9 cellular contexts compared by ENCODE assay signal in the genomic region with DNA sequence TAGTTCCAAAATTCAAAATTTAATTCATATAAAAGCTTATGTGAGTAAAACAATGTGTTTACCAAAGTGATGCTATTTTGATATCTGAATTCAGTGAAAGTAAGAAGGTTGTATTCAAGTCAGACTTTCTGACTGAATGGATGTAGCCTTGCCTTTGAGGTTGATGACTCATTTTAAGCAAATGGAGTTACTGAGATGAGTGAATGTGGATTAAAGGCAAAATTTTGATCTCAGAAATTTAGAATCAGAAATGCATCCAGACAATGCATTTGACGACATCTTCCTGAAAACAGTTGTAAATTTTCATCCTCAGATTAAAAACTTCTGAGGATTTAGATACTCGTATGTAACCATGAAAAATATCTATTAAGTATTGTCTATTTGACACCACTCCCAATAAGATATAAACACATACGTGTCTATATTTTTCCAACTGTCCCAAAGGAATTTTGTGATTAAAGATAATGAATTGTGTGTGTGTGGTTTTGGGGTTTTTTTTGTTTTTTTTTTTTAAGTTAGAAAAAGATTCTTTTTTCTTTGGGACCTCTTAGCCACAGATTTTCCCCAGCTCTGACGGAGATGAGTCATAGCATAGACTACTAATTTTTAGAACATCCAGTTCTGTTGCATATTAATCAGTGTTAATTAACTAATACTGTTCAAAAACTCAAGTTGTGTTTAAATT. TPM values are rescaled to one million over a fixed set of nuclear protein-coding genes. Genes with fewer than 3 reads are reported as not detected.
DNase-seq lines count a peak whose midpoint lies in the region; ATAC-seq, FAIRE-seq and TF ChIP-seq lines count a peak whose summit lies in the region.
"Had no signal": no experiment of that assay in that cellular context is flagged by ENCODE, and none has a peak within 500 bp of the region (broad histone marks: within the 10 kb centered on the region; RNA-seq: fewer than 3 reads in every experiment).

No MANE protein-coding gene starts in this region.

- H3K27me3 ChIP-seq in OCI-LY3 (ENCODE audit: low read depth, low read length) (no peaks in the 10 kb centered on the region), keratinocyte (ENCODE audit: control insufficient read depth, extremely low read depth, insufficient read depth, low read length) (no peaks in the 10 kb centered on the region), dorsolateral prefrontal cortex (no peaks in the 10 kb centered on the region)

- H3K4me1 ChIP-seq in OCI-LY3 (ENCODE audit: low read length), result peaks cover 40% of the 10 kb centered on the region
- peaks cover 47% of the 10 kb centered on the region for H3K4me1 ChIP-seq in keratinocyte (ENCODE audit: control insufficient read depth, extremely low read depth, insufficient read depth, low read length)

- no peak overlapping the region for H2AFZ ChIP-seq in OCI-LY3 (ENCODE audit: low read depth, low read length)
- no peak overlapping the region for H2AFZ ChIP-seq in keratinocyte (ENCODE audit: control insufficient read depth, low read length)

- H3K9ac ChIP-seq in OCI-LY3 (ENCODE audit: low read length) (no peak overlapping the region), keratinocyte (ENCODE audit: control insufficient read depth, extremely low read depth, insufficient read depth, low read length) (no peak overlapping the region)

- H3K36me3 ChIP-seq in OCI-LY3 (replicated peaks; ENCODE audit: low read depth, low read length), result peaks cover 46% of the 10 kb centered on the region
- peaks cover 0 to 4% of the 10 kb centered on the region in 2 experiments for H3K36me3 ChIP-seq in keratinocyte (ENCODE audit: control insufficient read depth in 2 of 2, extremely low read depth in 1 of 2, insufficient read depth in 2 of 2, low read length in 2 of 2)

- H3K9me3 ChIP-seq in OCI-LY3 (ENCODE audit: insufficient read depth, low read length), result no peaks in the 10 kb centered on the region
- H3K9me3 ChIP-seq in keratinocyte (ENCODE audit: control insufficient read depth, low read depth, low read length), result no peaks in the 10 kb centered on the region
- H3K9me3 ChIP-seq: thoracic aorta had no signal

- TF ChIP-seq CTCF in OCI-LY3 (IDR thresholded peaks at IDR 0.05; ENCODE audit: low read depth, low read length) (no peak), keratinocyte (optimal IDR thresholded peaks at IDR 0.05 in 1 of 3, IDR thresholded peaks at IDR 0.05 in 1 of 3, conservative IDR thresholded peaks at IDR 0.05 in 1 of 3; ENCODE audit: extremely low read depth in 1 of 3, insufficient read depth in 2 of 3, low read length in 3 of 3) (no peak), dorsolateral prefrontal cortex (IDR thresholded peaks at IDR 0.05 in 54 of 56, conservative IDR thresholded peaks at IDR 0.05 in 2 of 56; ENCODE audit: low read depth in 1 of 56, partially characterized antibody in 56 of 56) (no peak)

- no peaks in the 10 kb centered on the region for H3K9me1 ChIP-seq in keratinocyte (ENCODE audit: control insufficient read depth, extremely low read depth, insufficient read depth, low read length)

- DNase-seq in GM18507 (ENCODE audit: extremely low spot score, insufficient read length, low read depth), result no peak
- DNase-seq in keratinocyte (ENCODE audit: low read depth, low spot score), result peak; percentile 26
- DNase-seq in HK-2 (ENCODE audit: unreplicated experiment), result no peak
- DNase-seq in 8988T, result no peak
- DNase-seq in dorsolateral prefrontal cortex, result no peak
- no peak for DNase-seq in DMS 273 treated with DMSO at 0.1 percent for 48 hours (lab: John Stamatoyannopoulos, UW)

- dilution Hi-C loops in keratinocyte (cut with MboI; ENCODE audit: extremely low pct_ligation_motif_present, low sequenced_read_pairs), result no loop called here

- intact Hi-C loops in dorsolateral prefrontal cortex (cut with DNase I), result no loop called here

- H3K79me2 ChIP-seq in OCI-LY3 (ENCODE audit: low read length) (peaks cover 76% of the 10 kb centered on the region), keratinocyte (ENCODE audit: control insufficient read depth, insufficient read depth, low read length) (peaks cover 2% of the 10 kb centered on the region)

- no peak overlapping the region for H3K27ac ChIP-seq in OCI-LY3 (ENCODE audit: low read length)
- H3K27ac ChIP-seq in keratinocyte (ENCODE audit: control insufficient read depth, insufficient read depth, low read length), result peak overlapping the region; percentile 27
- H3K27ac ChIP-seq in dorsolateral prefrontal cortex, result no peak overlapping the region
- H3K27ac ChIP-seq: thoracic aorta had no signal

- H3K4me3 ChIP-seq in OCI-LY3 (ENCODE audit: low read length) (peak overlapping the region; percentile 23), keratinocyte (ENCODE audit: control insufficient read depth in 2 of 3, extremely low read depth in 1 of 3, insufficient read depth in 2 of 3, low read depth in 1 of 3, low read length in 3 of 3) (peak overlapping the region in 1 of 3 experiments; percentile 16), dorsolateral prefrontal cortex (no peak overlapping the region)
- H3K4me3 ChIP-seq: thoracic aorta had no signal

- H4K20me1 ChIP-seq in OCI-LY3 (ENCODE audit: insufficient read depth, low read length) (peaks cover 73% of the 10 kb centered on the region), keratinocyte (ENCODE audit: control insufficient read depth, extremely low read depth, insufficient read depth, low read length) (no peaks in the 10 kb centered on the region)

- ATAC-seq in HG02588 (IDR thresholded peaks at IDR 0.05; ENCODE audit: unreplicated experiment), result peak; percentile 64

- FAIRE-seq in GM18507 (lab: Jason Lieb, UNC) (peak; percentile 72), keratinocyte (lab: Jason Lieb, UNC) (peak; percentile 77)

- peak overlapping the region; percentile 53 for H3K4me2 ChIP-seq in OCI-LY3 (ENCODE audit: low read length)
- H3K4me2 ChIP-seq in keratinocyte (ENCODE audit: control insufficient read depth, extremely low read depth, insufficient read depth, low read depth, low read length), result peak overlapping the region; percentile 62

RNA-seq across cellular contexts. Expression of a gene that starts 34.4 kb away (rescaled TPM):
- polyA plus RNA-seq in keratinocyte, result 15.4 to 31.4 TPM (median 21.8 TPM) in 3 replicates
- polyA plus RNA-seq in keratinocyte (2011; ENCODE audit: low read depth), result 12.2 TPM
- polyA plus RNA-seq in keratinocyte (2011; cell fraction: cytosol; rRNA removed), result 15.6 and 19.2 TPM in 2 replicates
- 33.6 and 36.7 TPM in 2 replicates for polyA plus RNA-seq in keratinocyte (2011; cell fraction: nucleus; rRNA removed)
- polyA plus RNA-seq in keratinocyte (2012; ENCODE audit: low replicate concordance), result 18.0 and 24.9 TPM in 2 replicates
- polyA minus RNA-seq in keratinocyte, result 27.3 to 39.6 TPM (median 29.4 TPM) in 3 replicates
- 16.7 TPM for polyA minus RNA-seq in keratinocyte (2011; cell fraction: cytosol; rRNA and poly(A)+ RNA removed)
- polyA minus RNA-seq in keratinocyte (2011; cell fraction: nucleus; rRNA and poly(A)+ RNA removed), result 29.1 and 53.4 TPM in 2 replicates
- 10 to 100 TPM; 13.0 to 36.6 (median 23.5) TPM for total RNA-seq in dorsolateral prefrontal cortex
